8 cellular contexts compared by ENCODE assay signal in genomic region chr3:194672876-194673275, GRCh38. TPM values are rescaled to one million over a fixed set of nuclear protein-coding genes. Genes with fewer than 3 reads are reported as not detected.
A peak's percentile ranks its signal among the peaks of the same experiment; 100 is the strongest.
DNase-seq lines count a peak whose midpoint lies in the region; ATAC-seq, FAIRE-seq and TF ChIP-seq lines count a peak whose summit lies in the region.

No MANE protein-coding gene starts in this region.

- peak overlapping the region; percentile 82 for H3K4me2 ChIP-seq in keratinocyte (ENCODE audit: control insufficient read depth, extremely low read depth, insufficient read depth, low read depth, low read length)

- H3K27me3 ChIP-seq in keratinocyte (ENCODE audit: control insufficient read depth, extremely low read depth, insufficient read depth, low read length) (peaks cover 9% of the 10 kb centered on the region), testis (no peaks in the 10 kb centered on the region)

- H3K36me3 ChIP-seq in keratinocyte (ENCODE audit: control insufficient read depth in 2 of 2, extremely low read depth in 1 of 2, insufficient read depth in 2 of 2, low read length in 2 of 2) (peaks cover 0 to 1% of the 10 kb centered on the region in 2 experiments), testis (ENCODE audit: low read depth, missing control alignments) (no peaks in the 10 kb centered on the region)

- peaks cover 31% of the 10 kb centered on the region for H3K27me3 Mint-ChIP-seq in activated naive CD4-positive, alpha-beta T cell treated with anti-CD3 and anti-CD28 coated beads, Interleukin-2, amount 10 ng/mL, durations not matched to agents 7 days and 5 days
- H3K27me3 Mint-ChIP-seq in activated naive CD8-positive, alpha-beta T cell: no peaks in the 10 kb centered on the region

- H3K9ac ChIP-seq in keratinocyte (ENCODE audit: control insufficient read depth, extremely low read depth, insufficient read depth, low read length): peak overlapping the region; percentile 95

- TF ChIP-seq CTCF in keratinocyte (optimal IDR thresholded peaks at IDR 0.05 in 1 of 3, IDR thresholded peaks at IDR 0.05 in 1 of 3, conservative IDR thresholded peaks at IDR 0.05 in 1 of 3; ENCODE audit: extremely low read depth in 1 of 3, insufficient read depth in 2 of 3, low read length in 3 of 3): no peak
- TF ChIP-seq CTCF in testis (IDR thresholded peaks at IDR 0.05): no peak

- H3K4me3 ChIP-seq in keratinocyte (ENCODE audit: control insufficient read depth in 2 of 3, extremely low read depth in 1 of 3, insufficient read depth in 2 of 3, low read depth in 1 of 3, low read length in 3 of 3) (peak overlapping the region; percentile 75 to 97 (median 97)), testis (peak overlapping the region; percentile 75 to 84)

- FAIRE-seq in keratinocyte (lab: Jason Lieb, UNC): no peak

- H3K36me3 Mint-ChIP-seq in activated naive CD4-positive, alpha-beta T cell treated with anti-CD3 and anti-CD28 coated beads, Interleukin-2, amount 10 ng/mL, durations not matched to agents 7 days and 5 days: peaks cover 13% of the 10 kb centered on the region
- peaks cover 5% of the 10 kb centered on the region for H3K36me3 Mint-ChIP-seq in activated naive CD8-positive, alpha-beta T cell

- intact Hi-C loops in testis (cut with DNase I; ENCODE audit: low total_unique reads): no loop called here

- H3K9me3 ChIP-seq in keratinocyte (ENCODE audit: control insufficient read depth, low read depth, low read length): no peaks in the 10 kb centered on the region
- no peaks in the 10 kb centered on the region for H3K9me3 ChIP-seq in testis

- ATAC-seq in GM19023 (IDR thresholded peaks at IDR 0.05; ENCODE audit: unreplicated experiment): no peak

- H2AFZ ChIP-seq in keratinocyte (ENCODE audit: control insufficient read depth, low read length): peak overlapping the region; percentile 91

- H3K4me3 Mint-ChIP-seq in activated naive CD4-positive, alpha-beta T cell treated with anti-CD3 and anti-CD28 coated beads, Interleukin-2, amount 10 ng/mL, durations not matched to agents 7 days and 5 days: peak overlapping the region; percentile 98
- H3K4me3 Mint-ChIP-seq in activated naive CD8-positive, alpha-beta T cell: peak overlapping the region; percentile 99

- H3K4me1 ChIP-seq in keratinocyte (ENCODE audit: control insufficient read depth, extremely low read depth, insufficient read depth, low read length): peaks cover 7% of the 10 kb centered on the region
- H3K4me1 ChIP-seq in testis: peaks cover 18% of the 10 kb centered on the region

- H3K4me1 Mint-ChIP-seq in activated naive CD4-positive, alpha-beta T cell treated with anti-CD3 and anti-CD28 coated beads, Interleukin-2, amount 10 ng/mL, durations not matched to agents 7 days and 5 days: peaks cover 35% of the 10 kb centered on the region
- H3K4me1 Mint-ChIP-seq in activated naive CD8-positive, alpha-beta T cell (ENCODE audit: low read depth): peaks cover 53% of the 10 kb centered on the region

- peaks cover 2% of the 10 kb centered on the region for H3K9me1 ChIP-seq in keratinocyte (ENCODE audit: control insufficient read depth, extremely low read depth, insufficient read depth, low read length)

- no peak for DNase-seq in activated naive CD4-positive, alpha-beta T cell treated with anti-CD3 and anti-CD28 coated beads, Interleukin-2, amount 10 ng/mL, durations not matched to agents 7 days and 5 days
- DNase-seq in activated naive CD4-positive, alpha-beta T cell treated with Interleukin-2 at 50 U/mL for 16 hours: no peak
- DNase-seq in keratinocyte (ENCODE audit: low read depth, low spot score) (no peak), testis (no peak), A172 (ENCODE audit: low spot score) (no peak)
- DNase-seq in stimulated activated naive CD4-positive, alpha-beta T cell treated with Interleukin-2 at 50 U/mL for 16 hours (lab: John Stamatoyannopoulos, UW): no peak

- H3K9me3 Mint-ChIP-seq in activated naive CD4-positive, alpha-beta T cell treated with anti-CD3 and anti-CD28 coated beads, Interleukin-2, amount 10 ng/mL, durations not matched to agents 7 days and 5 days: no peaks in the 10 kb centered on the region
- no peaks in the 10 kb centered on the region for H3K9me3 Mint-ChIP-seq in activated naive CD8-positive, alpha-beta T cell (ENCODE audit: low read depth)

- no peaks in the 10 kb centered on the region for H4K20me1 ChIP-seq in keratinocyte (ENCODE audit: control insufficient read depth, extremely low read depth, insufficient read depth, low read length)

- CTCF ChIA-PET in activated naive CD4-positive, alpha-beta T cell treated with anti-CD3 and anti-CD28 coated beads, Interleukin-2, amount 10 ng/mL, durations not matched to agents 7 days and 5 days (lab: Charles Lee): interaction anchor here (0.7 to 5.9 kb wide), 6 partner anchors 10 to 586 kb away, joined by 3 to 58 read pairs (median 12); no protein-coding TSS in a partner anchor

- TF ChIP-seq POLR2A in testis (IDR thresholded peaks at IDR 0.05): no peak

- H3K27ac ChIP-seq in keratinocyte (ENCODE audit: control insufficient read depth, insufficient read depth, low read length) (peak overlapping the region; percentile 99), testis (peak overlapping the region; percentile 93 to 96)

- H3K27ac Mint-ChIP-seq in activated naive CD4-positive, alpha-beta T cell treated with anti-CD3 and anti-CD28 coated beads, Interleukin-2, amount 10 ng/mL, durations not matched to agents 7 days and 5 days: no peak overlapping the region
- H3K27ac Mint-ChIP-seq in activated naive CD8-positive, alpha-beta T cell: peak overlapping the region; percentile 99

- dilution Hi-C loops in keratinocyte (cut with MboI; ENCODE audit: extremely low pct_ligation_motif_present, low sequenced_read_pairs): no loop called here

- peaks cover 40% of the 10 kb centered on the region for H3K79me2 ChIP-seq in keratinocyte (ENCODE audit: control insufficient read depth, insufficient read depth, low read length)

- 25 to 26% methylated on average over 5 of the region's 5 CpGs for WGBS in testis, 2 donors

RNA-seq across cellular contexts. Expression of gene LSG1, which starts 0.9 kb away (rescaled TPM):
- polyA plus RNA-seq in keratinocyte (33.3 to 43.0 TPM (median 40.7 TPM) in 3 replicates), testis (ENCODE audit: insufficient read depth, low read depth, low replicate concordance) (47.4 TPM)
- polyA plus RNA-seq in keratinocyte (2011; ENCODE audit: low read depth): 54.6 TPM
- polyA plus RNA-seq in keratinocyte (2011; cell fraction: cytosol; rRNA removed): 18.1 and 23.9 TPM in 2 replicates
- polyA plus RNA-seq in keratinocyte (2011; cell fraction: nucleus; rRNA removed): 70.1 and 79.6 TPM in 2 replicates
- polyA plus RNA-seq in keratinocyte (2012; ENCODE audit: low replicate concordance): 16.8 and 25.8 TPM in 2 replicates
- 11.2 to 52.5 TPM (median 37.1 TPM) in 3 replicates for polyA minus RNA-seq in keratinocyte
- 13.6 TPM for polyA minus RNA-seq in keratinocyte (2011; cell fraction: cytosol; rRNA and poly(A)+ RNA removed)
- 27.6 and 55.8 TPM in 2 replicates for polyA minus RNA-seq in keratinocyte (2011; cell fraction: nucleus; rRNA and poly(A)+ RNA removed)
- total RNA-seq in testis: 10 to 100 TPM; 50.5 to 56.1 TPM
- 55.1 and 72.7 TPM in 2 replicates for total RNA-seq in A172 (2014; rRNA removed; shearing (Covaris generic))

RNA-seq across cellular contexts. Expression of gene FAM43A, which starts 12.8 kb away (rescaled TPM):
- polyA plus RNA-seq in keratinocyte (0.68 to 1.7 TPM (median 1.1 TPM) in 3 replicates), testis (ENCODE audit: insufficient read depth, low read depth, low replicate concordance) (7.5 TPM)
- polyA plus RNA-seq in keratinocyte (2011; ENCODE audit: low read depth): 2.7 TPM
- polyA plus RNA-seq in keratinocyte (2011; cell fraction: cytosol; rRNA removed): 0.55 and 1.3 TPM in 2 replicates
- polyA plus RNA-seq in keratinocyte (2011; cell fraction: nucleus; rRNA removed): 5.1 and 7.2 TPM in 2 replicates
- polyA plus RNA-seq in keratinocyte (2012; ENCODE audit: low replicate concordance): 1.0 and 14.5 TPM in 2 replicates
- 0.16 to 0.49 TPM (median 0.46 TPM) in 3 replicates for polyA minus RNA-seq in keratinocyte
- polyA minus RNA-seq in keratinocyte (2011; cell fraction: cytosol; rRNA and poly(A)+ RNA removed): 2.3 TPM
- 4.0 and 4.1 TPM in 2 replicates for polyA minus RNA-seq in keratinocyte (2011; cell fraction: nucleus; rRNA and poly(A)+ RNA removed)
- total RNA-seq in testis: 10 to 100 TPM; 13.1 to 22.1 TPM
- 8.2 and 10.4 TPM in 2 replicates for total RNA-seq in A172 (2014; rRNA removed; shearing (Covaris generic))

RNA-seq across cellular contexts. Expression of gene TMEM44, which starts 39.7 kb away (rescaled TPM):
- polyA plus RNA-seq in keratinocyte: 13.3 to 19.1 TPM (median 16.6 TPM) in 3 replicates
- 4.4 TPM for polyA plus RNA-seq in keratinocyte (2011; ENCODE audit: low read depth)
- polyA plus RNA-seq in keratinocyte (2011; cell fraction: cytosol; rRNA removed): 9.9 and 13.3 TPM in 2 replicates
- 39.7 and 55.1 TPM in 2 replicates for polyA plus RNA-seq in keratinocyte (2011; cell fraction: nucleus; rRNA removed)
- polyA plus RNA-seq in keratinocyte (2012; ENCODE audit: low replicate concordance): 7.3 and 17.4 TPM in 2 replicates
- polyA minus RNA-seq in keratinocyte: 14.2 to 17.5 TPM (median 16.5 TPM) in 3 replicates
- polyA minus RNA-seq in keratinocyte (2011; cell fraction: cytosol; rRNA and poly(A)+ RNA removed): 21.1 TPM
- 21.3 and 22.2 TPM in 2 replicates for polyA minus RNA-seq in keratinocyte (2011; cell fraction: nucleus; rRNA and poly(A)+ RNA removed)
- 10 to 100 TPM; 10.7 to 14.9 TPM for total RNA-seq in testis
- 6.8 TPM for polyA plus RNA-seq in testis (ENCODE audit: insufficient read depth, low read depth, low replicate concordance)
- total RNA-seq in A172 (2014; rRNA removed; shearing (Covaris generic)): 14.2 and 15.4 TPM in 2 replicates
